17 cellular contexts compared by ENCODE assay signal in the genomic region with DNA sequence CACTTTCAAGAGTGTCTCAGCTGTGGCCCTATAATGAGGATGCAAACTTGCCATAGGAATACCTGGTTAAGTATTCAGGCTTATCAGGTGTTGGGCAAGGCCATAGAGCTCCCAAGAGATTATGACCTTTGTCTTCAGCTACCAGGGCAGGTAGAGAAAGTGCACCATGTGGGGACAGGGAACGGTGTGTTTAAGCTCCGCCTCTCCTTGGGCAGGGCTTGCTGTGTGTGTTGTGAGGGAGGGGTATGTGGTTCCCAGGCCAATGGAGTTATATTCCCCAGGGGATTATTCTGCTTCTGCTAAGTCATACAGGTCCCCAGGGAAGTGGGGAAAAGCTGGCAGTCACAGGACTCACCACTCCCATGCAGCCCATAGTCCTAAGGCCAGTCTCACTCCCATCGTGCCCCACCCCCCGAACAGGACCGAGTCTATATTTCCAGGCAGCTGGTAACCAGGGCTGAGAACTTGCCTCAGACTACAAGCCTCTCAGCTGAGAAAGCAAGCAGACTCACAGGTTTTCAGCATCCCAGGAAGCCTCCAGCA.
DNase-seq lines count a peak whose midpoint lies in the region; ATAC-seq, FAIRE-seq and TF ChIP-seq lines count a peak whose summit lies in the region.
"Had no signal": no experiment of that assay in that cellular context is flagged by ENCODE, and none has a peak within 500 bp of the region (broad histone marks: within the 10 kb centered on the region; RNA-seq: fewer than 3 reads in every experiment).

No MANE protein-coding gene starts in this region.

- SMC1A ChIA-PET in GM12878 (lab: Charles Lee; ENCODE audit: uncharacterized antibody, unreplicated experiment) = interaction anchor here (0.6 kb wide), 1 partner anchor 11 kb away, joined by 3 read pairs; no protein-coding TSS in a partner anchor

- DNase-seq in DMS153 (lab: John Stamatoyannopoulos, UW) = peak; percentile 51
- no peak for DNase-seq in DMS153 treated with DMSO at 0.1 percent for 48 hours (lab: John Stamatoyannopoulos, UW; ENCODE audit: unreplicated experiment)
- peak; percentile 11 for DNase-seq in LoVo (ENCODE audit: low spot score)
- no peak for DNase-seq in GM12878 (ENCODE audit: low read depth, low spot score)
- DNase-seq in mucosa of descending colon = no peak
- DNase-seq in left lung = no peak
- no peak for DNase-seq in NCI-H2227 (lab: John Stamatoyannopoulos, UW; ENCODE audit: unreplicated experiment)
- DNase-seq in T-cell = no peak
- DNase-seq: Calu3, DMS 273 treated with DMSO at 0.1 percent for 48 hours, HCEC 1CT, HFFc6 had no signal

- no peak for FAIRE-seq in GM12878 (lab: Jason Lieb, UNC)
- FAIRE-seq: GM12891, H1 had no signal

- H3K79me2 ChIP-seq in GM12878 (ENCODE audit: control insufficient read depth, insufficient read depth, low read length) = no peaks in the 10 kb centered on the region

- TF ChIP-seq CTCF in GM12878 (IDR thresholded peaks at IDR 0.05 in 2 of 3, conservative IDR thresholded peaks at IDR 0.05 in 1 of 3; ENCODE audit: control insufficient read depth in 2 of 3, extremely low read depth in 1 of 3, insufficient read depth in 1 of 3, low read depth in 3 of 3, low read length in 3 of 3) (no peak), mucosa of descending colon (IDR thresholded peaks at IDR 0.05) (no peak), left lung (IDR thresholded peaks at IDR 0.05) (no peak)

- no peaks in the 10 kb centered on the region for H3K36me3 Mint-ChIP-seq in T-cell

- ATAC-seq in GM12878 (no peak), mucosa of descending colon (peak; percentile 26), left lung (no peak), T-cell (replicated peaks in 1 of 4) (no peak)

- BruUV-seq in GM12878 (replicated peaks; lab: Mats Ljungman, UMichigan) = no TSS peak

- peaks cover 5 to 13% (median 7%) of the 10 kb centered on the region in 3 donors for H3K9me3 Mint-ChIP-seq in T-cell

- no peaks in the 10 kb centered on the region for H3K27me3 Mint-ChIP-seq in T-cell

- in situ Hi-C loops in GM12878 (cut with MboI) = no loop called here

- H3K4me3 ChIP-seq in GM12878 (no peak overlapping the region), mucosa of descending colon (no peak overlapping the region), left lung (no peak overlapping the region)
- H3K4me3 ChIP-seq: BLaER1 had no signal

- no peaks in the 10 kb centered on the region for H3K4me1 Mint-ChIP-seq in T-cell

- H3K27ac ChIP-seq in GM12878 (ENCODE audit: control insufficient read depth, insufficient read depth) = no peak overlapping the region
- no peak overlapping the region for H3K27ac ChIP-seq in left lung
- H3K27ac ChIP-seq: 22Rv1, BLaER1, HL-60 had no signal

- H3K4me1 ChIP-seq in GM12878 (ENCODE audit: control insufficient read depth, insufficient read depth, low read length) (no peaks in the 10 kb centered on the region), mucosa of descending colon (ENCODE audit: low read depth) (no peaks in the 10 kb centered on the region), left lung (no peaks in the 10 kb centered on the region)
- H3K4me1 ChIP-seq: BLaER1 had no signal

- 43% methylated on average over 5 of the region's 5 CpGs for WGBS in GM12878 (ENCODE audit: insufficient coverage, insufficient replicate concordance, low lambda C conversion rate, missing lambda C conversion rate)

- H3K36me3 ChIP-seq in GM12878 (ENCODE audit: control insufficient read depth in 2 of 2, insufficient read depth in 2 of 2, low read length in 1 of 2) (no peaks in the 10 kb centered on the region), mucosa of descending colon (ENCODE audit: low read depth) (no peaks in the 10 kb centered on the region), left lung (no peaks in the 10 kb centered on the region)
- H3K36me3 ChIP-seq: BLaER1 had no signal

- no peak overlapping the region for H3K4me2 ChIP-seq in GM12878 (ENCODE audit: control insufficient read depth, insufficient read depth)
- H3K4me2 ChIP-seq: BLaER1 had no signal

- H3K4me3 Mint-ChIP-seq in T-cell = no peak overlapping the region
- H3K4me3 Mint-ChIP-seq: HFFc6 had no signal

- no peak overlapping the region for H3K9ac ChIP-seq in GM12878 (ENCODE audit: control insufficient read depth, insufficient read depth, low read length)
- H3K9ac ChIP-seq: BLaER1 had no signal

- CTCF ChIA-PET in GM12878 (lab: Yijun Ruan, JAX) = no interaction called here
- CTCF ChIA-PET in T-cell (lab: Charles Lee) = no interaction called here

- H3K27ac Mint-ChIP-seq in T-cell = no peak overlapping the region
- H3K27ac Mint-ChIP-seq: HFFc6 had no signal

- RAD21 ChIA-PET in GM12878 (lab: Charles Lee; ENCODE audit: unreplicated experiment) = no interaction called here

- H4K20me1 ChIP-seq in GM12878 (ENCODE audit: control insufficient read depth, insufficient read depth) = no peaks in the 10 kb centered on the region
- H4K20me1 ChIP-seq: BLaER1 had no signal

- no peak for TF ChIP-seq POLR2A in GM12878 (IDR thresholded peaks at IDR 0.05; ENCODE audit: low read depth, low read length)

- TF ChIP-seq EP300 in GM12878 (IDR thresholded peaks at IDR 0.05; ENCODE audit: borderline replicate concordance in 1 of 2, control insufficient read depth in 1 of 2, low read depth in 2 of 2, low read length in 2 of 2) = no peak

- intact Hi-C loops in GM12878 (cut with micrococcal nuclease; ENCODE audit: unreplicated experiment) (no loop called here), mucosa of descending colon (cut with DNase I, micrococcal nuclease) (no loop called here), left lung (cut with DNase I) (no loop called here)

- POLR2A ChIA-PET in GM12878 (lab: Charles Lee) = no interaction called here
- POLR2A ChIA-PET in T-cell (lab: Charles Lee) = no interaction called here

- TF ChIP-seq RAD21 in GM12878 (IDR thresholded peaks at IDR 0.05; ENCODE audit: insufficient read depth, low read depth, low read length) = no peak

- H3K27me3 ChIP-seq in GM12878 (replicated peaks in 1 of 2; ENCODE audit: control insufficient read depth in 2 of 2, insufficient read depth in 2 of 2, low read length in 1 of 2) (no peaks in the 10 kb centered on the region), left lung (no peaks in the 10 kb centered on the region)
- H3K27me3 ChIP-seq: BLaER1 had no signal

- no peaks in the 10 kb centered on the region for H3K9me3 ChIP-seq in GM12878 (replicated peaks; ENCODE audit: control insufficient read depth, insufficient read depth, low read length)
- H3K9me3 ChIP-seq in mucosa of descending colon = no peaks in the 10 kb centered on the region
- no peaks in the 10 kb centered on the region for H3K9me3 ChIP-seq in left lung
- H3K9me3 ChIP-seq: BLaER1 had no signal

- H2AFZ ChIP-seq in GM12878 (ENCODE audit: control insufficient read depth, low read depth, low read length) = no peak overlapping the region

TF ChIP-seq in GM12878, 131 proteins besides CTCF, POLR2A, EP300 and RAD21:
- TF ChIP-seq, protein P1, sequence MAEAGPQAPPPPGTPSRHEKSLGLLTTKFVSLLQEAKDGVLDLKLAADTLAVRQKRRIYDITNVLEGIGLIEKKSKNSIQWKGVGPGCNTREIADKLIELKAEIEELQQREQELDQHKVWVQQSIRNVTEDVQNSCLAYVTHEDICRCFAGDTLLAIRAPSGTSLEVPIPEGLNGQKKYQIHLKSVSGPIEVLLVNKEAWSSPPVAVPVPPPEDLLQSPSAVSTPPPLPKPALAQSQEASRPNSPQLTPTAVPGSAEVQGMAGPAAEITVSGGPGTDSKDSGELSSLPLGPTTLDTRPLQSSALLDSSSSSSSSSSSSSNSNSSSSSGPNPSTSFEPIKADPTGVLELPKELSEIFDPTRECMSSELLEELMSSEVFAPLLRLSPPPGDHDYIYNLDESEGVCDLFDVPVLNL (IDR thresholded peaks at IDR 0.05; ENCODE audit: low read depth, low read length) = no peak
- TF ChIP-seq TCF3 (IDR thresholded peaks at IDR 0.05; ENCODE audit: borderline replicate concordance, insufficient read depth, low read depth, low read length) (no peak), RAD51 (IDR thresholded peaks at IDR 0.05) (no peak), RB1 (IDR thresholded peaks at IDR 0.05; ENCODE audit: borderline replicate concordance) (no peak), IKZF2 (IDR thresholded peaks at IDR 0.05) (no peak), MEF2B (IDR thresholded peaks at IDR 0.05; ENCODE audit: partially characterized antibody, poor library complexity, severe bottlenecking) (peak; percentile 33)
- TF ChIP-seq, protein P2, sequence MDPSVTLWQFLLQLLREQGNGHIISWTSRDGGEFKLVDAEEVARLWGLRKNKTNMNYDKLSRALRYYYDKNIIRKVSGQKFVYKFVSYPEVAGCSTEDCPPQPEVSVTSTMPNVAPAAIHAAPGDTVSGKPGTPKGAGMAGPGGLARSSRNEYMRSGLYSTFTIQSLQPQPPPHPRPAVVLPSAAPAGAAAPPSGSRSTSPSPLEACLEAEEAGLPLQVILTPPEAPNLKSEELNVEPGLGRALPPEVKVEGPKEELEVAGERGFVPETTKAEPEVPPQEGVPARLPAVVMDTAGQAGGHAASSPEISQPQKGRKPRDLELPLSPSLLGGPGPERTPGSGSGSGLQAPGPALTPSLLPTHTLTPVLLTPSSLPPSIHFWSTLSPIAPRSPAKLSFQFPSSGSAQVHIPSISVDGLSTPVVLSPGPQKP (IDR thresholded peaks at IDR 0.05; ENCODE audit: low read depth, low read length) = no peak
- TF ChIP-seq, protein P3, sequence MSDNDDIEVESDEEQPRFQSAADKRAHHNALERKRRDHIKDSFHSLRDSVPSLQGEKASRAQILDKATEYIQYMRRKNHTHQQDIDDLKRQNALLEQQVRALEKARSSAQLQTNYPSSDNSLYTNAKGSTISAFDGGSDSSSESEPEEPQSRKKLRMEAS (IDR thresholded peaks at IDR 0.05; ENCODE audit: low read depth, low read length) = no peak
- TF ChIP-seq, protein P4, sequence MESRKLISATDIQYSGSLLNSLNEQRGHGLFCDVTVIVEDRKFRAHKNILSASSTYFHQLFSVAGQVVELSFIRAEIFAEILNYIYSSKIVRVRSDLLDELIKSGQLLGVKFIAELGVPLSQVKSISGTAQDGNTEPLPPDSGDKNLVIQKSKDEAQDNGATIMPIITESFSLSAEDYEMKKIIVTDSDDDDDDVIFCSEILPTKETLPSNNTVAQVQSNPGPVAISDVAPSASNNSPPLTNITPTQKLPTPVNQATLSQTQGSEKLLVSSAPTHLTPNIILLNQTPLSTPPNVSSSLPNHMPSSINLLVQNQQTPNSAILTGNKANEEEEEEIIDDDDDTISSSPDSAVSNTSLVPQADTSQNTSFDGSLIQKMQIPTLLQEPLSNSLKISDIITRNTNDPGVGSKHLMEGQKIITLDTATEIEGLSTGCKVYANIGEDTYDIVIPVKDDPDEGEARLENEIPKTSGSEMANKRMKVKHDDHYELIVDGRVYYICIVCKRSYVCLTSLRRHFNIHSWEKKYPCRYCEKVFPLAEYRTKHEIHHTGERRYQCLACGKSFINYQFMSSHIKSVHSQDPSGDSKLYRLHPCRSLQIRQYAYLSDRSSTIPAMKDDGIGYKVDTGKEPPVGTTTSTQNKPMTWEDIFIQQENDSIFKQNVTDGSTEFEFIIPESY (IDR thresholded peaks at IDR 0.05) = no peak

Comparison
In these comparisons a context has a peak if more than half of its experiments do, and no peak if none do; other contexts are left out.
1. DNase-seq: peak in DMS153 (single experiment) and LoVo (single experiment); none in DMS153 treated with DMSO at 0.1 percent for 48 hours (single experiment), GM12878 (single experiment), mucosa of descending colon (0 of 3), left lung (0 of 2), NCI-H2227 (single experiment) and T-cell (0 of 34).